15 cellular contexts compared by ENCODE assay signal in genomic region chr1:208542309-208542708, GRCh38.
DNase-seq lines count a peak whose midpoint lies in the region; ATAC-seq and TF ChIP-seq lines count a peak whose summit lies in the region.
"Had no signal": no experiment of that assay in that cellular context is flagged by ENCODE, and none has a peak within 500 bp of the region (broad histone marks: within the 10 kb centered on the region; RNA-seq: fewer than 3 reads in every experiment).

No MANE protein-coding gene starts in this region.

- H3K4me1 ChIP-seq in RWPE2 (ENCODE audit: insufficient read depth, poor library complexity, severe bottlenecking) (no peaks in the 10 kb centered on the region), body of pancreas (no peaks in the 10 kb centered on the region)
- H3K4me1 ChIP-seq: A549 had no signal

- no peak overlapping the region for H3K4me3 ChIP-seq in MG63
- no peak overlapping the region for H3K4me3 ChIP-seq in RWPE2 (ENCODE audit: severe bottlenecking)
- H3K4me3 ChIP-seq in body of pancreas: no peak overlapping the region
- H3K4me3 ChIP-seq: A549, GM23338 had no signal

- peak; percentile 17 for DNase-seq in MG63
- DNase-seq in RWPE2 (ENCODE audit: low spot score): no peak
- DNase-seq in islet precursor cell: peak; percentile 4
- no peak for DNase-seq in mesenteric fat pad (ENCODE audit: low spot score)
- no peak for DNase-seq in activated effector memory CD4-positive, alpha-beta T cell treated with Interleukin-2 at 50 U/mL for 16 hours
- DNase-seq in body of pancreas: no peak
- no peak for DNase-seq in HK-2 (ENCODE audit: unreplicated experiment)
- DNase-seq: BE2C; CD4-positive, alpha-beta memory T cell; DMS79; H7; IMR-90 had no signal

- H3K27me3 ChIP-seq in MG63 (no peaks in the 10 kb centered on the region), RWPE2 (ENCODE audit: insufficient read depth, poor library complexity, severe bottlenecking) (no peaks in the 10 kb centered on the region), body of pancreas (no peaks in the 10 kb centered on the region)
- H3K27me3 ChIP-seq: BE2C had no signal

- H3K27ac ChIP-seq in RWPE2 (ENCODE audit: poor library complexity, severe bottlenecking) (peak overlapping the region; percentile 47), body of pancreas (no peak overlapping the region)
- H3K27ac ChIP-seq: A549, C4-2B had no signal

- no peak for TF ChIP-seq POLR2A in body of pancreas (IDR thresholded peaks at IDR 0.05)

- H3K9me3 ChIP-seq in MG63 (no peaks in the 10 kb centered on the region), RWPE2 (ENCODE audit: severe bottlenecking) (no peaks in the 10 kb centered on the region), body of pancreas (no peaks in the 10 kb centered on the region)
- H3K9me3 ChIP-seq: A549, BE2C had no signal

- H3K36me3 ChIP-seq in MG63 (no peaks in the 10 kb centered on the region), RWPE2 (ENCODE audit: low read depth) (no peaks in the 10 kb centered on the region), body of pancreas (replicated peaks in 1 of 2; ENCODE audit: insufficient read depth in 1 of 2, low read depth in 2 of 2) (no peaks in the 10 kb centered on the region)
- H3K36me3 ChIP-seq: BE2C had no signal

- no peak for TF ChIP-seq CTCF in RWPE2 (IDR thresholded peaks at IDR 0.05; ENCODE audit: poor library complexity, severe bottlenecking)
- no peak for TF ChIP-seq CTCF in body of pancreas (IDR thresholded peaks at IDR 0.05)

- WGBS in body of pancreas, 2 donors: 89 to 90% methylated on average over 3 of the region's 3 CpGs

- intact Hi-C loops in body of pancreas (cut with DNase I): no loop called here

- no peak for ATAC-seq in RWPE2 (ENCODE audit: low read depth)
- no peak for ATAC-seq in body of pancreas
- ATAC-seq: A549, GM23338 had no signal

Comparison
In these comparisons a context has a peak if more than half of its experiments do, and no peak if none do; other contexts are left out.
1. DNase-seq: peak in MG63 (single experiment) and islet precursor cell (single experiment); none in RWPE2 (single experiment), mesenteric fat pad (single experiment), activated effector memory CD4-positive, alpha-beta T cell treated with Interleukin-2 at 50 U/mL for 16 hours (single experiment), body of pancreas (0 of 4) and HK-2 (single experiment).